In genomic region chr2:60484080-60484737, GRCh38 we compare ENCODE assay signal across 10 cellular contexts.
A peak's percentile ranks its signal among the peaks of the same experiment; 100 is the strongest.
DNase-seq lines count a peak whose midpoint lies in the region; ATAC-seq, FAIRE-seq and TF ChIP-seq lines count a peak whose summit lies in the region.
"Had no signal": no experiment of that assay in that cellular context is flagged by ENCODE, and none has a peak within 500 bp of the region (broad histone marks: within the 10 kb centered on the region; RNA-seq: fewer than 3 reads in every experiment).

No MANE protein-coding gene starts in this region.

- no peak overlapping the region for H2BK20ac ChIP-seq in H1 (ENCODE audit: low read length)

- H3K9me3 ChIP-seq in H1 (ENCODE audit: insufficient read depth in 2 of 2, low read depth in 1 of 2, low read length in 1 of 2): no peaks in the 10 kb centered on the region
- H3K9me3 ChIP-seq: Peyer's patch had no signal

- no peak for TF ChIP-seq POLR2A in H1 (IDR thresholded peaks at IDR 0.05; ENCODE audit: control extremely low read depth in 1 of 2, low read depth in 2 of 2, low read length in 2 of 2)

- H3K36me3 ChIP-seq in H1 (ENCODE audit: control insufficient read depth in 2 of 4, insufficient read depth in 4 of 4, low read length in 3 of 4): peaks cover 0 to 12% (median 3%) of the 10 kb centered on the region in 4 experiments; a peak in 6 of 8 replicates
- H3K36me3 ChIP-seq: Peyer's patch had no signal

- peaks cover 12% of the 10 kb centered on the region for H3K36me3 Mint-ChIP-seq in nephron (ENCODE audit: low read depth)

- no peak overlapping the region for H3K4ac ChIP-seq in H1 (replicated peaks; ENCODE audit: insufficient read length, low read depth, low read length)

- H4K91ac ChIP-seq in H1 (replicated peaks; ENCODE audit: insufficient read length, low read length): no peak overlapping the region

- CTCF ChIA-PET in H1 (lab: Charles Lee; ENCODE audit: partially characterized antibody): interaction anchor here (0.8 to 2.7 kb wide), 9 partner anchors 9 to 147 kb away, joined by 3 to 13 read pairs (median 4); no protein-coding TSS in a partner anchor

- 62% methylated on average over 11 of the region's 11 CpGs; no CpG with 5 or more reads in 1 of the 2 experiments for WGBS in H1 (ENCODE audit: extremely low coverage in 1 of 2, insufficient coverage in 1 of 2, insufficient read length in 1 of 2, insufficient replicate concordance in 2 of 2, low coverage in 1 of 2, low lambda C conversion rate in 2 of 2, missing lambda C conversion rate in 1 of 2), 2 experiments

- no peak overlapping the region for H3K56ac ChIP-seq in H1 (replicated peaks; ENCODE audit: insufficient read length, low read depth, low read length)

- no peak overlapping the region for H2AK5ac ChIP-seq in H1 (ENCODE audit: low read depth, low read length)

- H4K5ac ChIP-seq in H1 (ENCODE audit: insufficient read length, low read depth, low read length): no peak overlapping the region

- H3K79me2 ChIP-seq in H1 (ENCODE audit: control insufficient read depth in 1 of 2, insufficient read depth in 2 of 2, low read length in 2 of 2): peaks cover 14 to 81% of the 10 kb centered on the region in 2 experiments

- no peak for TF ChIP-seq RAD21 in H1 (IDR thresholded peaks at IDR 0.05 in 1 of 2, conservative IDR thresholded peaks at IDR 0.05 in 1 of 2; ENCODE audit: low read depth in 2 of 2, low read length in 2 of 2)

- no peaks in the 10 kb centered on the region for H3K23me2 ChIP-seq in H1 (ENCODE audit: low read depth, low read length)

- H3K4me1 ChIP-seq in H1 (replicated peaks in 1 of 4; ENCODE audit: control insufficient read depth in 3 of 4, insufficient read depth in 4 of 4, low read length in 3 of 4): peaks cover 10 to 23% (median 13%) of the 10 kb centered on the region in 4 experiments

- H3K4me3 Mint-ChIP-seq in nephron: no peak overlapping the region
- H3K4me3 Mint-ChIP-seq: activated T-helper 17 cell treated with anti-CD3 and anti-CD28 coated beads, Interleukin-2, amount 50 U/mL, for 72 hours had no signal

- no peak overlapping the region for H3K14ac ChIP-seq in H1 (ENCODE audit: insufficient read length)

- no peak overlapping the region for H4K8ac ChIP-seq in H1 (ENCODE audit: extremely low read depth, insufficient read depth, low read length)

- H3K79me1 ChIP-seq in H1 (ENCODE audit: low read depth, low read length): peaks cover 5% of the 10 kb centered on the region; the same call in 1 of the 2 replicates

- no peak overlapping the region for H2BK15ac ChIP-seq in H1 (ENCODE audit: low read length)

- POLR2A ChIA-PET in H1 (lab: Charles Lee; ENCODE audit: partially characterized antibody): interaction anchor here (0.9 to 3.9 kb wide), 3 partner anchors 10 to 66 kb away, joined by 3 to 13 read pairs (median 4); no protein-coding TSS in a partner anchor

- no peak overlapping the region for H3K23ac ChIP-seq in H1 (ENCODE audit: insufficient read length)

- FAIRE-seq in H1 (lab: Jason Lieb, UNC): no peak

- no peak for TF ChIP-seq EP300 in H1 (IDR thresholded peaks at IDR 0.05; ENCODE audit: borderline replicate concordance in 1 of 2, low read depth in 2 of 2, low read length in 2 of 2)

- H3K27ac Mint-ChIP-seq in nephron: peak overlapping the region; percentile 18 to 92 (median 67)
- H3K27ac Mint-ChIP-seq: activated T-helper 17 cell treated with anti-CD3 and anti-CD28 coated beads, Interleukin-2, amount 50 U/mL, for 72 hours had no signal

- H3K9ac ChIP-seq in H1 (replicated peaks in 1 of 4; ENCODE audit: extremely low read depth in 1 of 4, low read depth in 3 of 4, low read length in 3 of 4): no peak overlapping the region

- TF ChIP-seq CTCF in H1 (IDR thresholded peaks at IDR 0.05; ENCODE audit: control extremely low read depth in 1 of 3, insufficient read depth in 1 of 3, low read depth in 1 of 3, low read length in 3 of 3) (no peak), nephron (IDR thresholded peaks at IDR 0.05; ENCODE audit: unreplicated experiment in 3 of 3) (no peak)

- H2BK12ac ChIP-seq in H1 (ENCODE audit: low read depth, low read length): no peak overlapping the region

- peak; percentile 80 for DNase-seq in GM03348 (ENCODE audit: low spot score)
- peak; percentile 41 for DNase-seq in HS-5 (ENCODE audit: low read depth)
- no peak for DNase-seq in H1 (ENCODE audit: low read depth in 1 of 2, low spot score in 2 of 2)
- no peak for DNase-seq in T1000 (lab: John Stamatoyannopoulos, UW)
- no peak for DNase-seq in COR-L47 (lab: John Stamatoyannopoulos, UW)

- peaks cover 2% of the 10 kb centered on the region for H3K27me3 Mint-ChIP-seq in nephron (ENCODE audit: low read depth)

- peak overlapping the region; percentile 4 to 57; a peak in 3 of 4 replicates for H3K4me2 ChIP-seq in H1 (ENCODE audit: insufficient read depth in 1 of 2, low read depth in 2 of 2, low read length in 2 of 2)

- peak overlapping the region; percentile 15; the same call in 1 of the 2 replicates for H3K18ac ChIP-seq in H1 (ENCODE audit: extremely low read depth, low read length)

- no peak overlapping the region for H2BK120ac ChIP-seq in H1 (replicated peaks; ENCODE audit: low read depth, low read length)

- no peaks in the 10 kb centered on the region; a peak in 2 of 7 replicates for H3K27me3 ChIP-seq in H1 (replicated peaks in 1 of 4; ENCODE audit: control insufficient read depth in 3 of 4, extremely low read depth in 1 of 4, insufficient read depth in 3 of 4, low read length in 3 of 4)
- H3K27me3 ChIP-seq: Peyer's patch had no signal

- H4K20me1 ChIP-seq in H1 (replicated peaks in 1 of 2; ENCODE audit: control insufficient read depth in 1 of 2, insufficient read depth in 2 of 2, low read length in 2 of 2): peaks cover 9 to 13% of the 10 kb centered on the region in 2 experiments

- H2BK5ac ChIP-seq in H1 (ENCODE audit: low read depth, low read length): no peak overlapping the region

- no peaks in the 10 kb centered on the region for H3K9me3 Mint-ChIP-seq in nephron
- H3K9me3 Mint-ChIP-seq: activated T-helper 17 cell treated with anti-CD3 and anti-CD28 coated beads, Interleukin-2, amount 50 U/mL, for 72 hours had no signal

- ATAC-seq in GM18907 (IDR thresholded peaks at IDR 0.05; ENCODE audit: unreplicated experiment) (no peak), GM21717 (IDR thresholded peaks at IDR 0.05; ENCODE audit: unreplicated experiment) (no peak)
- ATAC-seq: activated T-helper 17 cell treated with anti-CD3 and anti-CD28 coated beads, Interleukin-2, amount 50 U/mL, for 72 hours had no signal

- H3K4me3 ChIP-seq in H1 (ENCODE audit: extremely low read depth in 1 of 4, insufficient read depth in 2 of 4, low read depth in 3 of 4, low read length in 4 of 4): no peak overlapping the region
- H3K4me3 ChIP-seq: Peyer's patch had no signal

- no peak overlapping the region for H3K27ac ChIP-seq in H1 (ENCODE audit: low read depth, low read length)

- H2AFZ ChIP-seq in H1 (ENCODE audit: low read length): no peak overlapping the region

- H3K4me1 Mint-ChIP-seq in nephron: peaks cover 58% of the 10 kb centered on the region
- H3K4me1 Mint-ChIP-seq: activated T-helper 17 cell treated with anti-CD3 and anti-CD28 coated beads, Interleukin-2, amount 50 U/mL, for 72 hours had no signal

TF ChIP-seq in H1, 55 proteins besides CTCF, POLR2A, EP300 and RAD21:
- TF ChIP-seq ASH2L (IDR thresholded peaks at IDR 0.05; ENCODE audit: low read length): peak; percentile 20
- no peak for TF ChIP-seq RNF2 (IDR thresholded peaks at IDR 0.05; ENCODE audit: borderline replicate concordance, low read depth, low read length, missing control alignments, poor library complexity, severe bottlenecking)
- peak; percentile 30 for TF ChIP-seq SAP30 (IDR thresholded peaks at IDR 0.05; ENCODE audit: insufficient read depth, insufficient replicate concordance, low read length)
- TF ChIP-seq SIRT6 (IDR thresholded peaks at IDR 0.05; ENCODE audit: low read length): no peak
- TF ChIP-seq TEAD4 (IDR thresholded peaks at IDR 0.05; ENCODE audit: low read depth, low read length): peak; percentile 94
- TF ChIP-seq KDM5A (IDR thresholded peaks at IDR 0.05; ENCODE audit: low read length): no peak
- TF ChIP-seq CEBPB (IDR thresholded peaks at IDR 0.05; ENCODE audit: low read depth, low read length): peak; percentile 40; the same call in 1 of the 2 replicates

Comparison
In these comparisons a context has a peak if more than half of its experiments do, and no peak if none do; other contexts are left out.
1. DNase-seq: peak in GM03348 (single experiment) and HS-5 (single experiment); none in H1 (0 of 2), T1000 (single experiment) and COR-L47 (single experiment).